Comparison of ENCODE assay signal across 1 cellular context in the genomic region with DNA sequence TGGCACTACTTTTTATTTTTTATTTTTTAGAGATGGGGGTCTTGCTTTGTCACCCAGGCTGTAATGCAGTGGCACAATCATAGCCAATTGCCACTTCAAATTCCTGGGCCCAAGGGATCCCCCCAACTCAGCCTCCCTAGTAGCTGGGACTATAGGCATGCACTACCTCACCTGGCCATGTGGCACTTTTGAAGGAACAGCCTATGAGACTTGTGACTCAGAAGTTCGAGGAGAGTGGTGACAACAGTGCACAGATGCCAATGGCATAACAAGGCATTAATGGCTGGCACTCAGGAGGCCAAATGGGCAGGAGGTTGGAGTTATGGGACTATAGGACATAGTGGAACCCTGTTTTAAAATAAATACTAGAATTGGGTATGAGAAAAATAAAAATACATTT.
TF ChIP-seq lines count a peak whose summit lies in the region.

No MANE protein-coding gene starts in this region.

TF ChIP-seq in GM12878, 131 proteins besides CTCF, POLR2A, EP300 and RAD21 (continued from another document):
- TF ChIP-seq, protein P1, sequence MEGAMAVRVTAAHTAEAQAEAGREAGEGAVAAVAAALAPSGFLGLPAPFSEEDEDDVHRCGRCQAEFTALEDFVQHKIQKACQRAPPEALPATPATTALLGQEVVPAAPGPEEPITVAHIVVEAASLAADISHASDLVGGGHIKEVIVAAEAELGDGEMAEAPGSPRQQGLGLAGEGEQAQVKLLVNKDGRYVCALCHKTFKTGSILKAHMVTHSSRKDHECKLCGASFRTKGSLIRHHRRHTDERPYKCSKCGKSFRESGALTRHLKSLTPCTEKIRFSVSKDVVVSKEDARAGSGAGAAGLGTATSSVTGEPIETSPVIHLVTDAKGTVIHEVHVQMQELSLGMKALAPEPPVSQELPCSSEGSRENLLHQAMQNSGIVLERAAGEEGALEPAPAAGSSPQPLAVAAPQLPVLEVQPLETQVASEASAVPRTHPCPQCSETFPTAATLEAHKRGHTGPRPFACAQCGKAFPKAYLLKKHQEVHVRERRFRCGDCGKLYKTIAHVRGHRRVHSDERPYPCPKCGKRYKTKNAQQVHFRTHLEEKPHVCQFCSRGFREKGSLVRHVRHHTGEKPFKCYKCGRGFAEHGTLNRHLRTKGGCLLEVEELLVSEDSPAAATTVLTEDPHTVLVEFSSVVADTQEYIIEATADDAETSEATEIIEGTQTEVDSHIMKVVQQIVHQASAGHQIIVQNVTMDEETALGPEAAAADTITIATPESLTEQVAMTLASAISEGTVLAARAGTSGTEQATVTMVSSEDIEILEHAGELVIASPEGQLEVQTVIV (IDR thresholded peaks at IDR 0.05; ENCODE audit: borderline replicate concordance, partially characterized antibody) = no peak
- TF ChIP-seq NR2C1 (IDR thresholded peaks at IDR 0.05) (no peak), KAT2A (conservative IDR thresholded peaks at IDR 0.05; ENCODE audit: control insufficient read depth, low read depth, low read length) (no peak), SREBF2 (IDR thresholded peaks at IDR 0.05; ENCODE audit: low read length) (no peak), NBN (IDR thresholded peaks at IDR 0.05) (no peak)
- TF ChIP-seq, protein P2, sequence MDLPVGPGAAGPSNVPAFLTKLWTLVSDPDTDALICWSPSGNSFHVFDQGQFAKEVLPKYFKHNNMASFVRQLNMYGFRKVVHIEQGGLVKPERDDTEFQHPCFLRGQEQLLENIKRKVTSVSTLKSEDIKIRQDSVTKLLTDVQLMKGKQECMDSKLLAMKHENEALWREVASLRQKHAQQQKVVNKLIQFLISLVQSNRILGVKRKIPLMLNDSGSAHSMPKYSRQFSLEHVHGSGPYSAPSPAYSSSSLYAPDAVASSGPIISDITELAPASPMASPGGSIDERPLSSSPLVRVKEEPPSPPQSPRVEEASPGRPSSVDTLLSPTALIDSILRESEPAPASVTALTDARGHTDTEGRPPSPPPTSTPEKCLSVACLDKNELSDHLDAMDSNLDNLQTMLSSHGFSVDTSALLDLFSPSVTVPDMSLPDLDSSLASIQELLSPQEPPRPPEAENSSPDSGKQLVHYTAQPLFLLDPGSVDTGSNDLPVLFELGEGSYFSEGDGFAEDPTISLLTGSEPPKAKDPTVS (IDR thresholded peaks at IDR 0.05; ENCODE audit: low read depth, low read length) = no peak
- TF ChIP-seq, protein P3, sequence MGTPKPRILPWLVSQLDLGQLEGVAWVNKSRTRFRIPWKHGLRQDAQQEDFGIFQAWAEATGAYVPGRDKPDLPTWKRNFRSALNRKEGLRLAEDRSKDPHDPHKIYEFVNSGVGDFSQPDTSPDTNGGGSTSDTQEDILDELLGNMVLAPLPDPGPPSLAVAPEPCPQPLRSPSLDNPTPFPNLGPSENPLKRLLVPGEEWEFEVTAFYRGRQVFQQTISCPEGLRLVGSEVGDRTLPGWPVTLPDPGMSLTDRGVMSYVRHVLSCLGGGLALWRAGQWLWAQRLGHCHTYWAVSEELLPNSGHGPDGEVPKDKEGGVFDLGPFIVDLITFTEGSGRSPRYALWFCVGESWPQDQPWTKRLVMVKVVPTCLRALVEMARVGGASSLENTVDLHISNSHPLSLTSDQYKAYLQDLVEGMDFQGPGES (IDR thresholded peaks at IDR 0.05) = no peak
